ENCODE assay signal across 1 cellular context in the genomic region with DNA sequence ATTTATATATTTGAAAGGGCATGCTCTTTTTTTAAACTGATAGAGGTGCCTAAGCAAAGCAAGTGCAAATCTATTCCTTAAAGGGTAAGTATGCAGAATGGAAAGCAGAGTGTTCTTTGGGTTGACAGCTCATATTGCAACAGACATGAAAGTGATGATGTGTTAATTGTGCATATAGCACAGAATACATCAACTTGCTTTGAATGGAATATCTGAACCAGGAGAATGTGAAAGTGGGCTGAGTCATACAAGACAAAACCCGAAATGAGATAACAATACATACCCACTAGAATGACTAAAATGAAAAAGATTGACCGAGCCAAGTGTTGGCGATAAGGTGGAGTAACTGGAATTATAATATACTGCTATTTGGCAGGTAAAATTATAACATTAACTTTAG.
TF ChIP-seq lines count a peak whose summit lies in the region.

No MANE protein-coding gene starts in this region.

TF ChIP-seq in K562, 482 proteins besides CTCF, POLR2A, EP300 and RAD21 (continues in another document):
- TF ChIP-seq C11orf30 (IDR thresholded peaks at IDR 0.05; ENCODE audit: low read depth) (peak; percentile 58), SMARCE1 (IDR thresholded peaks at IDR 0.05) (0 out of 2 replicates have a peak, but pooled peaks have one; percentile 36), ZNF57 (CRISPR knock-in tag; IDR thresholded peaks at IDR 0.05) (no peak), POLR2G (IDR thresholded peaks at IDR 0.05; ENCODE audit: low read depth, low read length) (no peak), ATF3 (IDR thresholded peaks at IDR 0.05) (peak; percentile 81), ATF3 (CRISPR knock-in tag; conservative IDR thresholded peaks at IDR 0.05) (no peak; the same call in 1 of the 2 replicates), ZNF76 (CRISPR knock-in tag; IDR thresholded peaks at IDR 0.05; ENCODE audit: borderline replicate concordance) (no peak), CXXC5 (CRISPR knock-in tag; IDR thresholded peaks at IDR 0.05) (no peak), SIN3B (IDR thresholded peaks at IDR 0.05; ENCODE audit: low read depth) (no peak), ZNF551 (CRISPR knock-in tag; IDR thresholded peaks at IDR 0.05) (no peak), MEF2A (IDR thresholded peaks at IDR 0.05; ENCODE audit: control insufficient read depth, low read depth, low read length) (no peak), XRCC5 (IDR thresholded peaks at IDR 0.05; ENCODE audit: low read depth, low read length) (no peak), TAL1 (IDR thresholded peaks at IDR 0.05) (no peak), DPF2 (IDR thresholded peaks at IDR 0.05) (peak; percentile 78), CBFA2T3 (IDR thresholded peaks at IDR 0.05) (peak; percentile 67), RCOR1 (IDR thresholded peaks at IDR 0.05; ENCODE audit: borderline replicate concordance in 1 of 2, low read depth in 2 of 2, low read length in 2 of 2) (peak in 1 of 2 experiments; percentile 76; a peak in 1 of 4 replicates), BDP1 (IDR thresholded peaks at IDR 0.05; ENCODE audit: insufficient read depth, insufficient read length) (no peak), IRF2 (CRISPR knock-in tag; IDR thresholded peaks at IDR 0.05) (no peak), ADNP (tag; IDR thresholded peaks at IDR 0.05) (no peak; the same call in 1 of the 2 replicates), KLF16 (IDR thresholded peaks at IDR 0.05) (no peak), UBTF (IDR thresholded peaks at IDR 0.05; ENCODE audit: borderline replicate concordance in 1 of 2, low read depth in 2 of 2, low read length in 2 of 2) (no peak), CREM (IDR thresholded peaks at IDR 0.05; ENCODE audit: low read depth) (peak; percentile 38), MAFG (tag; conservative IDR thresholded peaks at IDR 0.05) (0 out of 2 replicates have a peak, but pooled peaks have one; percentile 36), JUND (IDR thresholded peaks at IDR 0.05; ENCODE audit: borderline replicate concordance, low read depth, low read length) (peak; percentile 91), JUND (tag; IDR thresholded peaks at IDR 0.05; ENCODE audit: borderline replicate concordance, low read depth, low read length) (peak; percentile 88; the same call in 2 of the 3 replicates), ZNF239 (CRISPR knock-in tag; IDR thresholded peaks at IDR 0.05) (no peak), NCOR1 (IDR thresholded peaks at IDR 0.05) (0 out of 2 replicates have a peak, but pooled peaks have one; percentile 30), ZNF830 (CRISPR knock-in tag; IDR thresholded peaks at IDR 0.05) (no peak), CEBPG (CRISPR knock-in tag; IDR thresholded peaks at IDR 0.05) (no peak), CEBPG (tag; conservative IDR thresholded peaks at IDR 0.05 in 1 of 2, IDR thresholded peaks at IDR 0.05 in 1 of 2) (peak in 1 of 2 experiments; percentile 73; a peak in 1 of 4 replicates), PRPF4 (IDR thresholded peaks at IDR 0.05; ENCODE audit: insufficient read depth, low read depth, low read length, poor library complexity, severe bottlenecking) (no peak), ARID1B (IDR thresholded peaks at IDR 0.05) (peak; percentile 78), MNT (conservative IDR thresholded peaks at IDR 0.05) (0 out of 4 replicates have a peak, but pooled peaks of 1 of the 2 experiments have one; percentile 6), MYNN (IDR thresholded peaks at IDR 0.05) (no peak), MYNN (CRISPR knock-in tag; IDR thresholded peaks at IDR 0.05) (no peak), SMARCA4 (IDR thresholded peaks at IDR 0.05) (peak; percentile 75), TEAD4 (IDR thresholded peaks at IDR 0.05; ENCODE audit: low read length) (peak; percentile 70), TEAD4 (CRISPR knock-in tag; IDR thresholded peaks at IDR 0.05; ENCODE audit: borderline replicate concordance) (no peak), PKNOX1 (IDR thresholded peaks at IDR 0.05) (peak; percentile 27; the same call in 1 of the 2 replicates)
- TF ChIP-seq, protein P1, sequence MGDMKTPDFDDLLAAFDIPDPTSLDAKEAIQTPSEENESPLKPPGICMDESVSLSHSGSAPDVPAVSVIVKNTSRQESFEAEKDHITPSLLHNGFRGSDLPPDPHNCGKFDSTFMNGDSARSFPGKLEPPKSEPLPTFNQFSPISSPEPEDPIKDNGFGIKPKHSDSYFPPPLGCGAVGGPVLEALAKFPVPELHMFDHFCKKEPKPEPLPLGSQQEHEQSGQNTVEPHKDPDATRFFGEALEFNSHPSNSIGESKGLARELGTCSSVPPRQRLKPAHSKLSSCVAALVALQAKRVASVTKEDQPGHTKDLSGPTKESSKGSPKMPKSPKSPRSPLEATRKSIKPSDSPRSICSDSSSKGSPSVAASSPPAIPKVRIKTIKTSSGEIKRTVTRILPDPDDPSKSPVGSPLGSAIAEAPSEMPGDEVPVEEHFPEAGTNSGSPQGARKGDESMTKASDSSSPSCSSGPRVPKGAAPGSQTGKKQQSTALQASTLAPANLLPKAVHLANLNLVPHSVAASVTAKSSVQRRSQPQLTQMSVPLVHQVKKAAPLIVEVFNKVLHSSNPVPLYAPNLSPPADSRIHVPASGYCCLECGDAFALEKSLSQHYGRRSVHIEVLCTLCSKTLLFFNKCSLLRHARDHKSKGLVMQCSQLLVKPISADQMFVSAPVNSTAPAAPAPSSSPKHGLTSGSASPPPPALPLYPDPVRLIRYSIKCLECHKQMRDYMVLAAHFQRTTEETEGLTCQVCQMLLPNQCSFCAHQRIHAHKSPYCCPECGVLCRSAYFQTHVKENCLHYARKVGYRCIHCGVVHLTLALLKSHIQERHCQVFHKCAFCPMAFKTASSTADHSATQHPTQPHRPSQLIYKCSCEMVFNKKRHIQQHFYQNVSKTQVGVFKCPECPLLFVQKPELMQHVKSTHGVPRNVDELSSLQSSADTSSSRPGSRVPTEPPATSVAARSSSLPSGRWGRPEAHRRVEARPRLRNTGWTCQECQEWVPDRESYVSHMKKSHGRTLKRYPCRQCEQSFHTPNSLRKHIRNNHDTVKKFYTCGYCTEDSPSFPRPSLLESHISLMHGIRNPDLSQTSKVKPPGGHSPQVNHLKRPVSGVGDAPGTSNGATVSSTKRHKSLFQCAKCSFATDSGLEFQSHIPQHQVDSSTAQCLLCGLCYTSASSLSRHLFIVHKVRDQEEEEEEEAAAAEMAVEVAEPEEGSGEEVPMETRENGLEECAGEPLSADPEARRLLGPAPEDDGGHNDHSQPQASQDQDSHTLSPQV (IDR thresholded peaks at IDR 0.05): 0 out of 2 replicates have a peak, but pooled peaks have one; percentile 26
- TF ChIP-seq, protein P2, sequence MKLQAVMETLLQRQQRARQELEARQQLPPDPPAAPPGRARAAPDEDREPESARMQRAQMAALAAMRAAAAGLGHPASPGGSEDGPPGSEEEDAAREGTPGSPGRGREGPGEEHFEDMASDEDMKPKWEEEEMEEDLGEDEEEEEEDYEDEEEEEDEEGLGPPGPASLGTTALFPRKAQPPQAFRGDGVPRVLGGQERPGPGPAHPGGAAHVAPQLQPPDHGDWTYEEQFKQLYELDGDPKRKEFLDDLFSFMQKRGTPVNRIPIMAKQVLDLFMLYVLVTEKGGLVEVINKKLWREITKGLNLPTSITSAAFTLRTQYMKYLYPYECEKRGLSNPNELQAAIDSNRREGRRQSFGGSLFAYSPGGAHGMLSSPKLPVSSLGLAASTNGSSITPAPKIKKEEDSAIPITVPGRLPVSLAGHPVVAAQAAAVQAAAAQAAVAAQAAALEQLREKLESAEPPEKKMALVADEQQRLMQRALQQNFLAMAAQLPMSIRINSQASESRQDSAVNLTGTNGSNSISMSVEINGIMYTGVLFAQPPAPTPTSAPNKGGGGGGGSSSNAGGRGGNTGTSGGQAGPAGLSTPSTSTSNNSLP (IDR thresholded peaks at IDR 0.05; ENCODE audit: borderline replicate concordance, low read depth, low read length): peak; percentile 56; the same call in 1 of the 2 replicates
- TF ChIP-seq, protein P3, sequence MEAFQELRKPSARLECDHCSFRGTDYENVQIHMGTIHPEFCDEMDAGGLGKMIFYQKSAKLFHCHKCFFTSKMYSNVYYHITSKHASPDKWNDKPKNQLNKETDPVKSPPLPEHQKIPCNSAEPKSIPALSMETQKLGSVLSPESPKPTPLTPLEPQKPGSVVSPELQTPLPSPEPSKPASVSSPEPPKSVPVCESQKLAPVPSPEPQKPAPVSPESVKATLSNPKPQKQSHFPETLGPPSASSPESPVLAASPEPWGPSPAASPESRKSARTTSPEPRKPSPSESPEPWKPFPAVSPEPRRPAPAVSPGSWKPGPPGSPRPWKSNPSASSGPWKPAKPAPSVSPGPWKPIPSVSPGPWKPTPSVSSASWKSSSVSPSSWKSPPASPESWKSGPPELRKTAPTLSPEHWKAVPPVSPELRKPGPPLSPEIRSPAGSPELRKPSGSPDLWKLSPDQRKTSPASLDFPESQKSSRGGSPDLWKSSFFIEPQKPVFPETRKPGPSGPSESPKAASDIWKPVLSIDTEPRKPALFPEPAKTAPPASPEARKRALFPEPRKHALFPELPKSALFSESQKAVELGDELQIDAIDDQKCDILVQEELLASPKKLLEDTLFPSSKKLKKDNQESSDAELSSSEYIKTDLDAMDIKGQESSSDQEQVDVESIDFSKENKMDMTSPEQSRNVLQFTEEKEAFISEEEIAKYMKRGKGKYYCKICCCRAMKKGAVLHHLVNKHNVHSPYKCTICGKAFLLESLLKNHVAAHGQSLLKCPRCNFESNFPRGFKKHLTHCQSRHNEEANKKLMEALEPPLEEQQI (IDR thresholded peaks at IDR 0.05): peak; percentile 57; the same call in 1 of the 2 replicates
- TF ChIP-seq, protein P4, sequence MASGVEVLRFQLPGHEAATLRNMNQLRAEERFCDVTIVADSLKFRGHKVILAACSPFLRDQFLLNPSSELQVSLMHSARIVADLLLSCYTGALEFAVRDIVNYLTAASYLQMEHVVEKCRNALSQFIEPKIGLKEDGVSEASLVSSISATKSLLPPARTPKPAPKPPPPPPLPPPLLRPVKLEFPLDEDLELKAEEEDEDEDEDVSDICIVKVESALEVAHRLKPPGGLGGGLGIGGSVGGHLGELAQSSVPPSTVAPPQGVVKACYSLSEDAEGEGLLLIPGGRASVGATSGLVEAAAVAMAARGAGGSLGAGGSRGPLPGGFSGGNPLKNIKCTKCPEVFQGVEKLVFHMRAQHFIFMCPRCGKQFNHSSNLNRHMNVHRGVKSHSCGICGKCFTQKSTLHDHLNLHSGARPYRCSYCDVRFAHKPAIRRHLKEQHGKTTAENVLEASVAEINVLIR (CRISPR knock-in tag; IDR thresholded peaks at IDR 0.05): no peak
